In the genomic region with DNA sequence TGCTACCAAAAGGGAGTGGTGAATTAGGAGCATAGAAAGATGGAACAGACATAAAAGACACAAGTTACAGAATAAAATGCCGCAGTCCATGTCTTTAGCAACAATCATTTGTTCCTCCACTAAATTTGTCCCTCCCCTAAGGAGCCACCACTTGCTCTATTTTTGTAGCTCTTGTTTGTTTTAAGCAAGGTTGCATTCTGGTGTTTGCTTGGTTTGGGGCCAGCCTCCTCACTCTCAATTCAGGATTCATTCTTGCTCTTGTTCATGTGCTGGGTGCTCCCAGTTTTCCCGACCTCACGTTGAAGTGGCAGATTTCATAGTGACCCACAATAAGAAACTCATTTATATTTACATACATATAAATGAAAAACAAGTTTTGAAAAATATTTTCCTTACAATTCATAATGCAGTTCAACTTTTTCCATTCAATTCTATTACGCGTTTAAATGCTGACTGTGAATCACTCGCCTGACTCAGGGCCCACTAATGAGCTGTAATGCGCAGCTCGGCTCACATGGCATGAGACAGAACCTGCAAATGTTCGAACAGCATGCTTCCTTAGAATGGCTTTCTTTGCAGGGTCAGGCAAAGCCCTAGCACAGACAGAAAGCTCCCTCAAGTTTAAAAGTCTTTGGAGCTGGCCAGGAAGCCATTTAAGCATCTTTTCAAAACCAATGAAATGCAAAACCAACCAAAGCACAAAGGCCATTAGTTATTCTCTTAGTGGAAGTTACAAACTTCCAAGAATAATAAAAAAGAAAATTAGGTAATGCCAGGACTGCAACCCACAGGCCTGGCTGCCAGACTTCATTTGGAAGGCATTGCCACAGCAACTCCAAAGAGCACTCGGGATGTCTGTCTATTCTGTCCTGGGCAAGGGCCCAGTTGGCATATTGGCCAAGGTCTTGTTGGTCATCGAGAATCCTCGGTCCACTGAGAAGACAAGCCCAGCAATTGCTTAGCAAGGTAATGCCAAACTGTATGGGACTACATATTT, we compare ENCODE assay signal across 9 cellular contexts. TPM values are rescaled to one million over a fixed set of nuclear protein-coding genes. Genes with fewer than 3 reads are reported as not detected.
DNase-seq lines count a peak whose midpoint lies in the region; ATAC-seq and TF ChIP-seq lines count a peak whose summit lies in the region.
"Had no signal": no experiment of that assay in that cellular context is flagged by ENCODE, and none has a peak within 500 bp of the region (broad histone marks: within the 10 kb centered on the region; RNA-seq: fewer than 3 reads in every experiment).

No MANE protein-coding gene starts in this region.

- H3K27ac ChIP-seq in C4-2B (peak overlapping the region; percentile 59), PC-3 (ENCODE audit: low read length) (peak overlapping the region; percentile 73)

- no peaks in the 10 kb centered on the region for H3K9me2 ChIP-seq in PC-3 (replicated peaks; ENCODE audit: low read length)

- intact Hi-C loops in PC-3 (cut with micrococcal nuclease): no loop called here
- intact Hi-C loops in posterior vena cava (cut with DNase I): no loop called here

- H3K36me3 ChIP-seq in PC-3 (ENCODE audit: low read depth, low read length): no peaks in the 10 kb centered on the region

- H3K9ac ChIP-seq in PC-3 (ENCODE audit: low read length): peak overlapping the region; percentile 27; the same call in 1 of the 2 replicates

- CTCF ChIA-PET in PC-3 (lab: Charles Lee): interaction anchor here (0.6 kb wide), 1 partner anchor 22 kb away, joined by 3 read pairs; no protein-coding TSS in a partner anchor

- peak overlapping the region; percentile 57 for H3K4me2 ChIP-seq in PC-3 (ENCODE audit: low read length)

- peak overlapping the region; percentile 68 for H2AFZ ChIP-seq in PC-3 (ENCODE audit: low read length)

- H3K4me1 ChIP-seq in PC-3 (ENCODE audit: insufficient read depth, low read length): peaks cover 20% of the 10 kb centered on the region

- H4K20me1 ChIP-seq in PC-3 (ENCODE audit: low read length): no peaks in the 10 kb centered on the region

- H3F3A ChIP-seq in PC-3 (ENCODE audit: low read length, unreplicated experiment): peaks cover 4% of the 10 kb centered on the region

- ATAC-seq in PC-3: peak; percentile 97
- no peak for ATAC-seq in GM21528 (IDR thresholded peaks at IDR 0.05; ENCODE audit: low FRiP score, unreplicated experiment)
- ATAC-seq: left colon had no signal

- H3K27me3 ChIP-seq in PC-3 (ENCODE audit: low read length): no peaks in the 10 kb centered on the region

- peak; percentile 95 for DNase-seq in PC-3
- peak; percentile 83 for DNase-seq in fibroblast of gingiva (ENCODE audit: low read depth)
- DNase-seq in non-pigmented ciliary epithelial cell (ENCODE audit: low read depth): peak; percentile 66
- DNase-seq in SKM-1 (lab: John Stamatoyannopoulos, UW; ENCODE audit: unreplicated experiment): no peak
- no peak for DNase-seq in posterior vena cava (ENCODE audit: low spot score)
- no peak for DNase-seq in NCI-H526 treated with DMSO at 0.1 percent for 48 hours (lab: John Stamatoyannopoulos, UW)
- DNase-seq: left colon had no signal

- peak overlapping the region; percentile 3; the same call in 1 of the 2 replicates for H3K4me3 ChIP-seq in PC-3 (ENCODE audit: low read length)

- no peaks in the 10 kb centered on the region for H3K9me3 ChIP-seq in PC-3 (ENCODE audit: low read length)

- POLR2A ChIA-PET in PC-3 (lab: Charles Lee; ENCODE audit: unreplicated experiment): no interaction called here

- H3K79me2 ChIP-seq in PC-3 (ENCODE audit: low read length): no peaks in the 10 kb centered on the region

- BruUV-seq in PC-3 (replicated peaks; lab: Mats Ljungman, UMichigan): no TSS peak

- no peak for TF ChIP-seq CTCF in C4-2B (conservative IDR thresholded peaks at IDR 0.05)
- no peak for TF ChIP-seq CTCF in PC-3 (conservative IDR thresholded peaks at IDR 0.05; ENCODE audit: low read depth, low read length)

RNA-seq across cellular contexts. Expression of gene RETREG1, which starts 41.7 kb away (rescaled TPM):
- total RNA-seq in PC-3 (2014; rRNA removed) (1.7 and 8.5 TPM in 2 replicates), posterior vena cava (10 to 100 TPM in 1 of 2 donors, 1 to 10 TPM in 1; 5.4 to 10.9 TPM)

Comparison
In these comparisons a context has a peak if more than half of its experiments do, and no peak if none do; other contexts are left out.
1. DNase-seq: peak in PC-3 (single experiment), fibroblast of gingiva (single experiment) and non-pigmented ciliary epithelial cell (single experiment); none in SKM-1 (single experiment), posterior vena cava (single experiment) and NCI-H526 treated with DMSO at 0.1 percent for 48 hours (single experiment).